In genomic region chr3:61250784-61251173, GRCh38 we compare ENCODE assay signal across 8 cellular contexts. TPM values are rescaled to one million over a fixed set of nuclear protein-coding genes. Genes with fewer than 3 reads are reported as not detected.
DNase-seq lines count a peak whose midpoint lies in the region; ATAC-seq lines count a peak whose summit lies in the region.

No MANE protein-coding gene starts in this region.

- no peaks in the 10 kb centered on the region for H3K9me3 ChIP-seq in mononuclear cell (ENCODE audit: low read depth, low read length)

- H3K4me3 ChIP-seq in mononuclear cell (ENCODE audit: low read length) = peak overlapping the region; percentile 55

- H3K27ac ChIP-seq in temporal lobe (ENCODE audit: low read depth, low read length) = peak overlapping the region; percentile 30

- peaks cover 12% of the 10 kb centered on the region for H3K4me1 ChIP-seq in mononuclear cell (ENCODE audit: insufficient read depth, low read length)

- H3K27me3 ChIP-seq in mononuclear cell (ENCODE audit: insufficient read depth, low read length) = no peaks in the 10 kb centered on the region

- ATAC-seq in HG02623 (IDR thresholded peaks at IDR 0.05; ENCODE audit: unreplicated experiment) = no peak

- DNase-seq in activated naive CD4-positive, alpha-beta T cell treated with Interleukin-2 at 50 U/mL for 16 hours = peak; percentile 12
- DNase-seq in activated naive CD4-positive, alpha-beta T cell (lab: John Stamatoyannopoulos, UW) = no peak
- peak; percentile 67 for DNase-seq in SW480 (ENCODE audit: low spot score)
- peak; percentile 4 for DNase-seq in effector CD8-positive, alpha-beta T cell (lab: John Stamatoyannopoulos, UW)
- DNase-seq in NCI-H1092 (lab: John Stamatoyannopoulos, UW) = no peak

RNA-seq across cellular contexts. Expression of gene FHIT, which starts 0.5 kb away (rescaled TPM):
- total RNA-seq in mononuclear cell = 16.9 TPM
- 2.0 TPM for total RNA-seq in temporal lobe

Comparison
In these comparisons a context has a peak if more than half of its experiments do, and no peak if none do; other contexts are left out.
1. DNase-seq: peak in activated naive CD4-positive, alpha-beta T cell treated with Interleukin-2 at 50 U/mL for 16 hours (single experiment), SW480 (single experiment) and effector CD8-positive, alpha-beta T cell (single experiment); none in activated naive CD4-positive, alpha-beta T cell (0 of 4) and NCI-H1092 (single experiment).